In the genomic region with DNA sequence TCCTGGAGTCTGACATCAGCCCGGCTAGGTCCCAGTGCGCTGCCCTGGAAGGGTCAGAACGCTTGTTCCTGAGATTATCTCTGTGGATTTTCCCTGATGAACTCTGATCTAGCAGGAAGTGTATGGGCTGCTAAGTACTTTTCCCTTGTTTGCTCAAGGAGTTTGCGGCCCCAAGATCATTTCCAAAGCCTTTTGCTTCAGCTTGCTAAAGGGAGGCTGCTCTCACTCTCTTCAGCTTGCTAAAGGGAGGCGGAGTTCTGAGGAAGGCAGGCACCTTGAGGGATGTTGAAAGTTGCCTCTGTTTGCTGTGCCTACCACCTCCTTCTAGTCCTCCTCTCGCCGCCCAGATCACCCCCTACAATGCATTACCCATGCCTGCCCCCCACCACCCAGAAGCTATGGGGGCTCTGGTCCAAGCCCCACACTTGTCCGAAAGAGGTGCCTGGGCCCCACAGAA, we compare ENCODE assay signal across 15 cellular contexts. TPM values are rescaled to one million over a fixed set of nuclear protein-coding genes. Genes with fewer than 3 reads are reported as not detected.
"Had no signal": no experiment of that assay in that cellular context is flagged by ENCODE, and none has a peak within 500 bp of the region (broad histone marks: within the 10 kb centered on the region; RNA-seq: fewer than 3 reads in every experiment).

No MANE protein-coding gene starts in this region.

RNA-seq across cellular contexts. Expression of a gene that starts 18.3 kb away (rescaled TPM):
- total RNA-seq: bronchial epithelial cell; dermis microvascular lymphatic vessel endothelial cell; endothelial cell of umbilical vein; epithelial cell of proximal tubule; esophagus squamous epithelium; heart right ventricle; kidney; left ventricle myocardium superior; lung microvascular endothelial cell; mesothelial cell of epicardium; myocyte; naive thymus-derived CD8-positive, alpha-beta T cell; osteocyte; pulmonary artery endothelial cell; ureter had no signal
- polyA plus RNA-seq: endothelial cell of umbilical vein; heart right ventricle; naive thymus-derived CD8-positive, alpha-beta T cell had no signal
